24 cellular contexts compared by ENCODE assay signal in the genomic region with DNA sequence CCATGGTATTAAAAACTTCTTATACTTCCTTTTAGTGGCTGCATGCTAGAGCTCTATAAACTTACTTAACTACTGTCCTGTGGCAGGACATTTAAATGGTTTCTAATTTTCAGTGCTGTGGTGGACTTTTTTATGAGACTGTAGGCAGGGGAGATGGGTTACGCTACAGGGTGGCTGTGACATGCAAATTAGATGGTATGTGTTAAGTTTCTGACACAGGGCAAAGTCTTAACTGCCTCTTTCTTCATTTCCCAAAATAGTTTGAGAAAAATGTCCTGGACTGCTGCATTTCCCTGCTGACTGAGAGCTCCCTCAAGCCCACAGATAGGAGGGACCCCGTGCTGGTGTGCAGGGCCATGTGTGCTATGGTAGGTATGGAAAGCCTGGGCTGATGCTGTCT. TPM values are rescaled to one million over a fixed set of nuclear protein-coding genes. Genes with fewer than 3 reads are reported as not detected.
"Had no signal": no experiment of that assay in that cellular context is flagged by ENCODE, and none has a peak within 500 bp of the region (broad histone marks: within the 10 kb centered on the region; RNA-seq: fewer than 3 reads in every experiment).

No MANE protein-coding gene starts in this region.

- H2AFZ ChIP-seq: hepatocyte had no signal

- H3K4me1 ChIP-seq: gastroesophageal sphincter, right atrium auricular region, sigmoid colon, stomach, transverse colon had no signal

- H3K36me3 ChIP-seq: esophagus squamous epithelium, gastroesophageal sphincter, neutrophil, right atrium auricular region, sigmoid colon, stomach, thoracic aorta, transverse colon had no signal

- ATAC-seq: effector memory CD8-positive, alpha-beta T cell; gastroesophageal sphincter; left cardiac atrium; left ventricle myocardium superior had no signal

- H3K4me2 ChIP-seq: hepatocyte had no signal

- DNase-seq: effector memory CD8-positive, alpha-beta T cell; esophagus squamous epithelium; foreskin fibroblast; kidney; left cardiac atrium; left ventricle myocardium superior; mesendoderm; naive B cell; sigmoid colon; stimulated activated CD4-positive, alpha-beta T cell treated with anti-CD3 and anti-CD28 coated beads, Interleukin-2, amount 100 ng/mL, for 24 hours; stimulated activated naive CD4-positive, alpha-beta T cell; stomach; substantia nigra; transverse colon had no signal

- H3K4me3 ChIP-seq: esophagus squamous epithelium, gastroesophageal sphincter, hepatocyte, right atrium auricular region, sigmoid colon, skin epidermis, stomach, thoracic aorta, transverse colon had no signal

- H3K27ac ChIP-seq: epithelial cell of prostate, esophagus squamous epithelium, gastroesophageal sphincter, hepatocyte, neutrophil, right atrium auricular region, sigmoid colon, skin epidermis, stomach, thoracic aorta, transverse colon had no signal

- H3K9me3 ChIP-seq: esophagus squamous epithelium, gastroesophageal sphincter, neutrophil, right atrium auricular region, sigmoid colon, stomach, thoracic aorta, transverse colon had no signal

- H3K27me3 ChIP-seq: hepatocyte, neutrophil, right atrium auricular region had no signal

RNA-seq across cellular contexts. Expression of a gene that starts 22.0 kb away (rescaled TPM):
- total RNA-seq: esophagus squamous epithelium, gastroesophageal sphincter, kidney, left cardiac atrium, left ventricle myocardium superior, lung microvascular endothelial cell, osteoblast, right atrium auricular region, sigmoid colon, stomach, thoracic aorta, transverse colon, ureter had no signal
- polyA plus RNA-seq: hepatocyte, sigmoid colon, stomach had no signal
